Comparison of ENCODE assay signal across 15 cellular contexts in the genomic region with DNA sequence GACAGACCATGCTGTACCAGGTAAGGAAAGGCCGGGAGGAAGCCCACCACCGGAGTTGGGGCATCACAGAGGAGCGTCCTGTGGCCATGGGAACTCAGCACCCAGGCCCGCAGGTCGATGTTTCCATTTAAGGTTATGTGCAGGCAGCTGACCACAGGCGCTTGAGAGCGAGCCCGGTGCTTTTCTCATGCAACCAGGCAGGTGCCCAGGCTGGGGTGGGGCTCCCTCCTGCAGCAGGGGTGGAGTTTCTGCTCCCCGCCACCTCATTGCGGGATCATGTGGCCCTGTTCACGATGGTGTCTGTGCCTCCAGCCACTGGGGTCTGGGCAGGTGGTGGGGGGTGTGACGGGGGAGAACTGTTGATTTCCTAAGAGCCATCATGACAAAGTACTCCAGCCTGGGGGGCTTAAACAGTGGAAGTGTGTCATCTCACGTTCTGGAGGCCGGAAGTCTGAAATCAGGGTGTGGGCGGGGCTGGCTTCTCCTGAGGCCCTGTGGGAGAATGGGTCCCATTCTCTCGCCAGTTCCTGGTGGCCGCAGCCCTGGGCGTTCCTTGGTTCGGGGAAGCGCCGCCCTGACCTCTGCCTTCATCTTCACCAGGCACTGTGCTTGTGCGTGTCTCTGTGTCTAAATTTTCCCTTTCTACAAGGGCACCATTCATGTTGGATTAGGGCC.
"Had no signal": no experiment of that assay in that cellular context is flagged by ENCODE, and none has a peak within 500 bp of the region (broad histone marks: within the 10 kb centered on the region; RNA-seq: fewer than 3 reads in every experiment).

No MANE protein-coding gene starts in this region.

- H3K27ac Mint-ChIP-seq: activated naive CD4-positive, alpha-beta T cell treated with anti-CD3 and anti-CD28 coated beads for 36 hours; activated naive CD8-positive, alpha-beta T cell treated with anti-CD3 and anti-CD28 coated beads, Interleukin-2, amount 50 U/mL, for 24 hours; activated T-helper 2 cell treated with anti-CD3 and anti-CD28 coated beads, Interferon-gamma antibody, Interleukin-2, Interleukin-4, amounts not matched to agents 10 μg/mL and 5 μg/mL and 100 μg/mL, durations not matched to agents 14 hours and 24 hours and 36 hours; T-helper 2 cell treated with Interferon-gamma antibody and Interleukin-4, amounts not matched to agents 5 μg/mL and 100 μg/mL, for 36 hours had no signal

- H3K4me1 Mint-ChIP-seq: activated naive CD8-positive, alpha-beta T cell treated with anti-CD3 and anti-CD28 coated beads, Interleukin-2, amount 50 U/mL, for 24 hours had no signal

- ATAC-seq: activated CD4-positive, CD25-positive, alpha-beta regulatory T cell treated with anti-CD3 and anti-CD28 coated beads, Interleukin-2, amount 50 U/mL, for 24 hours; activated naive CD8-positive, alpha-beta T cell treated with anti-CD3 and anti-CD28 coated beads, Interleukin-2, amount 50 U/mL, for 24 hours; esophagus mucosa; lower lobe of right lung; pancreas had no signal

- DNase-seq: activated CD4-positive, alpha-beta T cell treated with anti-CD3 and anti-CD28 coated beads, Interleukin-2, amount 50 U/mL, for 4 hours; activated naive CD4-positive, alpha-beta T cell treated with anti-CD3 and anti-CD28 coated beads for 36 hours; activated naive CD8-positive, alpha-beta T cell treated with anti-CD3 and anti-CD28 coated beads, Interleukin-2, amount 50 U/mL, for 24 hours; lower lobe of right lung; midbrain; pancreas; stimulated activated CD4-positive, alpha-beta T cell treated with anti-CD3 and anti-CD28 coated beads, Interleukin-15, amount 100 ng/mL, for 24 hours; stimulated activated CD4-positive, alpha-beta T cell treated with anti-CD3 and anti-CD28 coated beads, Interleukin-4, amount 100 ng/mL, for 24 hours; stimulated activated naive CD4-positive, alpha-beta T cell treated with Interleukin-2 at 50 U/mL for 16 hours; SW 1271; trophoblast cell had no signal

- H3K4me3 Mint-ChIP-seq: activated naive CD4-positive, alpha-beta T cell treated with anti-CD3 and anti-CD28 coated beads for 36 hours; activated naive CD8-positive, alpha-beta T cell treated with anti-CD3 and anti-CD28 coated beads, Interleukin-2, amount 50 U/mL, for 24 hours; T-helper 2 cell treated with Interferon-gamma antibody and Interleukin-4, amounts not matched to agents 5 μg/mL and 100 μg/mL, for 36 hours had no signal
